In the genomic region with DNA sequence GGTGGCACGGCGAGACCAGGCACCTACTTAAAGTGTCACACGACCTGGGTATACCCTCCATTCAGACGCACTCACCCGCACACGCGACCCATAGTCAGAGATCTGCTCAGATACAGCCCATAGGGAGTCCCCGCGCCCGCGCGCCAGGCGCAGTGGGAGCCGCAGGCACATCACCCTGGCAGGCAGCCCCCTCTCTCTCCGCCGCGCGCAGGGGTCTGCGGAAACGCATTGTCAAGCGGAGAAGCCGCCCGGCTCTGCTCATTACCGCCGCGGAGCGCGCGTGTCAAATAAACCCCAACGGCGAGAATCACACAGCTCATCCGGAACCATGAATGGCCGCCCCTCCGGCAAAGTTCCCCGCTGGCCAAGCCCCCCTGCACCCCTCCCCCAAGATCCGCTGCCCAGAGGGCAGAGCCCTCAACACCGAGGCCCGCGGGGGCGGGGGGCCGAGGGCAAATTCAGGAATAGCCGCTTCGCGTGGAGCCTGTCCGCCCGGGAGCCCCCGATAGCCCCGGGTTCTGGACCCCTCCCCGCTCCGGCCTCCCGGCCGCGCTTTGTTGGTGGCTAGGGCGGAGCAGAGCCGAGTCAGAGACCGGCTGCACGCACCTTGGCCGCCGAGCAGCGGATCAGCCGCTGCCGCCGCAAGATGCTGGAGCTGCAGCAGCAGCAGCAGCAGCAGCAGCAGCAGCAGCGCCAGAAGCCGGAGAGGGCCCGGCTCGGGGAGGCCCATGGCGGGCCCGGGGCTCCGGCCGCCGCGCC, we compare ENCODE assay signal across 8 cellular contexts.
DNase-seq lines count a peak whose midpoint lies in the region; TF ChIP-seq lines count a peak whose summit lies in the region.

No MANE protein-coding gene starts in this region.

- peak overlapping the region; percentile 81 for H3K9ac ChIP-seq in HUES48 (ENCODE audit: low read depth, low read length)
- peak overlapping the region; percentile 97 for H3K9ac ChIP-seq in SU-DHL-6 (ENCODE audit: low read length)
- peak overlapping the region; percentile 68 for H3K9ac ChIP-seq in adipocyte (ENCODE audit: low read length)
- peak overlapping the region; percentile 93 for H3K9ac ChIP-seq in iPS-18a (ENCODE audit: low read length)

- H3K27me3 ChIP-seq in HUES48 (ENCODE audit: control insufficient read depth, insufficient read depth, low read length): no peaks in the 10 kb centered on the region
- H3K27me3 ChIP-seq in SU-DHL-6 (ENCODE audit: low read length): no peaks in the 10 kb centered on the region
- H3K27me3 ChIP-seq in adipocyte (replicated peaks; ENCODE audit: control insufficient read depth, insufficient read depth, low read length): no peaks in the 10 kb centered on the region
- H3K27me3 ChIP-seq in iPS-18a (ENCODE audit: control insufficient read depth, insufficient read depth, low read length): no peaks in the 10 kb centered on the region

- H3K4me2 ChIP-seq in SU-DHL-6 (ENCODE audit: low read depth, low read length, poor library complexity, severe bottlenecking): peak overlapping the region; percentile 87

- H4K20me1 ChIP-seq in SU-DHL-6 (ENCODE audit: low read depth, low read length): peaks cover 3% of the 10 kb centered on the region; the same call in 1 of the 2 replicates

- H3K36me3 ChIP-seq in HUES48 (ENCODE audit: control insufficient read depth, insufficient read depth, low read length) (peaks cover 32% of the 10 kb centered on the region), SU-DHL-6 (ENCODE audit: low read length) (peaks cover 8% of the 10 kb centered on the region), adipocyte (ENCODE audit: control insufficient read depth, insufficient read depth, low read length, severe bottlenecking) (no peaks in the 10 kb centered on the region), iPS-18a (ENCODE audit: control insufficient read depth, low read depth, low read length) (peaks cover 33% of the 10 kb centered on the region)

- H3K4me3 ChIP-seq in HUES48 (ENCODE audit: low read depth, low read length): peak overlapping the region; percentile 88
- H3K4me3 ChIP-seq in SU-DHL-6 (ENCODE audit: insufficient read depth, low read length, poor library complexity, severe bottlenecking): peak overlapping the region; percentile 76
- H3K4me3 ChIP-seq in adipocyte (ENCODE audit: low read length): peak overlapping the region; percentile 88
- H3K4me3 ChIP-seq in iPS-18a (ENCODE audit: low read length): peak overlapping the region; percentile 96

- H3K4me1 ChIP-seq in HUES48 (ENCODE audit: control insufficient read depth, insufficient read depth, low read length) (peaks cover 13% of the 10 kb centered on the region), adipocyte (ENCODE audit: control insufficient read depth, insufficient read depth, low read length) (peaks cover 22% of the 10 kb centered on the region), iPS-18a (ENCODE audit: control insufficient read depth, low read depth, low read length) (peaks cover 13% of the 10 kb centered on the region)

- H2AFZ ChIP-seq in SU-DHL-6 (ENCODE audit: low read depth, low read length, severe bottlenecking): peak overlapping the region; percentile 55

- DNase-seq in AG08396 (ENCODE audit: low spot score): peak; percentile 62
- DNase-seq in GM19238 (ENCODE audit: insufficient read length, low spot score): peak; percentile 37
- peak; percentile 64 for DNase-seq in adipocyte (ENCODE audit: low read depth)
- peak; percentile 13 to 47 for DNase-seq in stimulated activated CD4-positive, alpha-beta T cell treated with anti-CD3 and anti-CD28 coated beads, Interleukin-15, amount 100 ng/mL, for 1 hour (ENCODE audit: low read depth in 1 of 2, low spot score in 1 of 2)
- DNase-seq in GM19240 (ENCODE audit: insufficient read length, low spot score): no peak

- H3K9me3 ChIP-seq in HUES48 (ENCODE audit: control insufficient read depth, insufficient read depth, low read length) (no peaks in the 10 kb centered on the region), SU-DHL-6 (ENCODE audit: insufficient read depth, low read length) (no peaks in the 10 kb centered on the region), adipocyte (ENCODE audit: control insufficient read depth, low read length) (no peaks in the 10 kb centered on the region), iPS-18a (ENCODE audit: control insufficient read depth, low read depth, low read length) (no peaks in the 10 kb centered on the region)

- TF ChIP-seq CTCF in SU-DHL-6 (IDR thresholded peaks at IDR 0.05; ENCODE audit: insufficient read depth, low read length, poor library complexity, severe bottlenecking): no peak

- H3K27ac ChIP-seq in HUES48 (ENCODE audit: low read depth, low read length) (peak overlapping the region; percentile 93), SU-DHL-6 (ENCODE audit: low read depth, low read length) (peak overlapping the region; percentile 93), iPS-18a (ENCODE audit: low read length) (peak overlapping the region; percentile 87)

- H3K9me2 ChIP-seq in SU-DHL-6 (replicated peaks; ENCODE audit: insufficient read depth, low read length): no peaks in the 10 kb centered on the region

- H3K79me2 ChIP-seq in SU-DHL-6 (ENCODE audit: insufficient read depth, low read length): peaks cover 52% of the 10 kb centered on the region

- H3F3A ChIP-seq in SU-DHL-6 (ENCODE audit: insufficient read depth): peaks cover 9% of the 10 kb centered on the region
